In genomic region chr2:53755022-53755630, GRCh38 we compare ENCODE assay signal across 13 cellular contexts. TPM values are rescaled to one million over a fixed set of nuclear protein-coding genes. Genes with fewer than 3 reads are reported as not detected.
DNase-seq lines count a peak whose midpoint lies in the region; ATAC-seq and TF ChIP-seq lines count a peak whose summit lies in the region.
"Had no signal": no experiment of that assay in that cellular context is flagged by ENCODE, and none has a peak within 500 bp of the region (broad histone marks: within the 10 kb centered on the region; RNA-seq: fewer than 3 reads in every experiment).

No MANE protein-coding gene starts in this region.

- WGBS in lower leg skin, 2 donors, result 45 to 48% methylated on average over 3 of the region's 3 CpGs

- no peaks in the 10 kb centered on the region for H3K27me3 Mint-ChIP-seq in activated CD8-positive, alpha-beta T cell treated with anti-CD3 and anti-CD28 coated beads for 36 hours
- H3K27me3 Mint-ChIP-seq: IgD-negative memory B cell had no signal

- no peaks in the 10 kb centered on the region for H3K27me3 ChIP-seq in H7 (ENCODE audit: control insufficient read depth, insufficient read depth, low read length)

- H3K36me3 Mint-ChIP-seq in activated CD8-positive, alpha-beta T cell treated with anti-CD3 and anti-CD28 coated beads for 36 hours (ENCODE audit: low read depth), result peaks cover 13% of the 10 kb centered on the region

- H3K4me3 ChIP-seq in lower leg skin (ENCODE audit: low read depth, poor library complexity, severe bottlenecking) (no peak overlapping the region), H7 (ENCODE audit: insufficient read depth, low read depth, low read length) (no peak overlapping the region)

- peaks cover 25% of the 10 kb centered on the region for H3K4me1 Mint-ChIP-seq in activated CD8-positive, alpha-beta T cell treated with anti-CD3 and anti-CD28 coated beads for 36 hours (ENCODE audit: low read depth)
- H3K4me1 Mint-ChIP-seq: nephron had no signal

- no peak for ATAC-seq in GM21737 (IDR thresholded peaks at IDR 0.05; ENCODE audit: unreplicated experiment)
- no peak for ATAC-seq in activated CD8-positive, alpha-beta T cell treated with anti-CD3 and anti-CD28 coated beads for 36 hours

- H3K27ac ChIP-seq in epithelial cell of prostate, result peak overlapping the region; percentile 49

- H3K36me3 ChIP-seq in H7 (replicated peaks; ENCODE audit: control insufficient read depth, insufficient read depth, low read length), result no peaks in the 10 kb centered on the region

- TF ChIP-seq POLR2A in lower leg skin (IDR thresholded peaks at IDR 0.05), result no peak

- CTCF ChIA-PET in activated CD8-positive, alpha-beta T cell treated with anti-CD3 and anti-CD28 coated beads for 36 hours (lab: Charles Lee), result interaction anchor here (1.1 kb wide), 1 partner anchor 10 kb away, joined by 3 read pairs; no protein-coding TSS in a partner anchor

- intact Hi-C loops in lower leg skin (cut with DNase I; ENCODE audit: low total_unique reads), result no loop called here
- intact Hi-C loops in head of caudate nucleus (cut with DNase I), result no loop called here
- intact Hi-C loops in activated CD8-positive, alpha-beta T cell treated with anti-CD3 and anti-CD28 coated beads for 36 hours (cut with micrococcal nuclease), result no loop called here

- H3K27ac Mint-ChIP-seq in activated CD8-positive, alpha-beta T cell treated with anti-CD3 and anti-CD28 coated beads for 36 hours, result no peak overlapping the region
- H3K27ac Mint-ChIP-seq: IgD-negative memory B cell, nephron had no signal

- no peak overlapping the region for H3K4me3 Mint-ChIP-seq in activated CD8-positive, alpha-beta T cell treated with anti-CD3 and anti-CD28 coated beads for 36 hours
- H3K4me3 Mint-ChIP-seq: IgD-negative memory B cell, nephron had no signal

- DNase-seq in AG08395 (ENCODE audit: low spot score) (peak; percentile 55), HUDEP-2 (lab: John Stamatoyannopoulos, UW; ENCODE audit: unreplicated experiment in 76 of 76) (peak in 40 of 76 experiments; percentile 4 to 57 (median 28)), epithelial cell of prostate (ENCODE audit: low read depth, low spot score) (peak; percentile 16), lower leg skin (ENCODE audit: low spot score in 2 of 2) (peak; percentile 85 to 95), head of caudate nucleus (no peak), H7 (no peak)
- no peak for DNase-seq in activated CD8-positive, alpha-beta T cell treated with anti-CD3 and anti-CD28 coated beads for 36 hours
- DNase-seq: activated T-cell treated with anti-CD3 and anti-CD28 coated beads, Interleukin-2, amount 50 U/mL, for 48 hours; Calu3; T1000 had no signal

- no peak for TF ChIP-seq CTCF in lower leg skin (IDR thresholded peaks at IDR 0.05)
- no peak for TF ChIP-seq CTCF in activated CD8-positive, alpha-beta T cell treated with anti-CD3 and anti-CD28 coated beads for 36 hours (IDR thresholded peaks at IDR 0.05)

- POLR2A ChIA-PET in activated CD8-positive, alpha-beta T cell treated with anti-CD3 and anti-CD28 coated beads for 36 hours (lab: Charles Lee), result interaction anchor here (1.2 to 3.2 kb wide), 2 partner anchors 12 to 21 kb away, joined by 3 to 15 read pairs; partner anchors contain the start of gene CHAC2

- H3K9me3 Mint-ChIP-seq in activated CD8-positive, alpha-beta T cell treated with anti-CD3 and anti-CD28 coated beads for 36 hours, result no peaks in the 10 kb centered on the region
- H3K9me3 Mint-ChIP-seq: IgD-negative memory B cell had no signal

RNA-seq across cellular contexts. Expression of gene CHAC2, which starts 12.5 kb away (rescaled TPM):
- 1 to 10 TPM in 3 of 4 donors, under 1 TPM in 1; 0.76 to 1.9 (median 1.4) TPM for total RNA-seq in lower leg skin
- total RNA-seq in activated CD8-positive, alpha-beta T cell treated with anti-CD3 and anti-CD28 coated beads for 36 hours, result 10 to 100 TPM; 19.8 to 20.4 TPM
- total RNA-seq in H7 (2014; rRNA removed; shearing (Covaris generic)), result 12.1 and 18.9 TPM in 2 replicates

RNA-seq across cellular contexts. Expression of gene ASB3, which starts 31.6 kb away (rescaled TPM):
- total RNA-seq in lower leg skin, result 10 to 100 TPM; 11.0 to 21.1 (median 17.6) TPM
- 10 to 100 TPM; 22.9 to 25.3 TPM for total RNA-seq in activated CD8-positive, alpha-beta T cell treated with anti-CD3 and anti-CD28 coated beads for 36 hours
- 49.2 and 54.2 TPM in 2 replicates for total RNA-seq in H7 (2014; rRNA removed; shearing (Covaris generic))

RNA-seq across cellular contexts. Expression of gene ERLEC1, which starts 31.7 kb away (rescaled TPM):
- total RNA-seq in lower leg skin, result 10 to 100 TPM; 15.6 to 60.1 (median 30.7) TPM
- total RNA-seq in activated CD8-positive, alpha-beta T cell treated with anti-CD3 and anti-CD28 coated beads for 36 hours, result 10 to 100 TPM; 15.6 to 19.2 TPM
- 31.0 and 44.0 TPM in 2 replicates for total RNA-seq in H7 (2014; rRNA removed; shearing (Covaris generic))

Comparison
In these comparisons a context has a peak if more than half of its experiments do, and no peak if none do; other contexts are left out.
1. DNase-seq: peak in AG08395 (single experiment), HUDEP-2 (40 of 76), epithelial cell of prostate (single experiment) and lower leg skin (2 of 2); none in head of caudate nucleus (0 of 42), activated CD8-positive, alpha-beta T cell treated with anti-CD3 and anti-CD28 coated beads for 36 hours (single experiment) and H7 (single experiment).